34 cellular contexts compared by ENCODE assay signal in genomic region chr12:130385193-130385592, GRCh38. TPM values are rescaled to one million over a fixed set of nuclear protein-coding genes. Genes with fewer than 3 reads are reported as not detected.
"Had no signal": no experiment of that assay in that cellular context is flagged by ENCODE, and none has a peak within 500 bp of the region (broad histone marks: within the 10 kb centered on the region; RNA-seq: fewer than 3 reads in every experiment).

No MANE protein-coding gene starts in this region.

- ATAC-seq: activated CD8-positive, alpha-beta T cell treated with anti-CD3 and anti-CD28 coated beads for 36 hours; activated naive CD4-positive, alpha-beta T cell treated with anti-CD3 and anti-CD28 coated beads, Interleukin-2, amount 50 U/mL, for 72 hours; activated T-cell treated with anti-CD3 and anti-CD28 coated beads, Interleukin-2, amount 50 U/mL, for 4 hours; activated T-cell treated with anti-CD3 and anti-CD28 coated beads, Interleukin-2, amount 50 U/mL, for 72 hours; activated T-helper 17 cell treated with anti-CD3 and anti-CD28 coated beads, Interleukin-2, amount 50 U/mL, for 72 hours; body of pancreas had no signal

- DNase-seq: activated B cell treated with CpG ODN at 0.5 μM for 24 hours; activated CD4-positive, alpha-beta memory T cell treated with anti-CD3 and anti-CD28 coated beads for 36 hours; activated CD4-positive, alpha-beta T cell treated with anti-CD3 and anti-CD28 coated beads for 4 hours; activated CD4-positive, alpha-beta T cell treated with anti-CD3 and anti-CD28 coated beads, Interleukin-2, amount 10 ng/mL, durations not matched to agents 24 days and 14 days; activated CD4-positive, alpha-beta T cell treated with anti-CD3 and anti-CD28 coated beads, Interleukin-2, amount 50 U/mL, for 1 hour; activated CD4-positive, alpha-beta T cell treated with anti-CD3 and anti-CD28 coated beads, Interleukin-2, amount 50 U/mL, for 4 hours; activated CD4-positive, CD25-positive, alpha-beta regulatory T cell treated with anti-CD3 and anti-CD28 coated beads, Interleukin-2, amount 50 U/mL, for 72 hours; activated CD8-positive, alpha-beta memory T cell treated with anti-CD3 and anti-CD28 coated beads, Interleukin-2, amount 50 U/mL, for 4 hours; activated CD8-positive, alpha-beta T cell treated with anti-CD3 and anti-CD28 coated beads for 36 hours; activated effector memory CD4-positive, alpha-beta T cell treated with anti-CD3 and anti-CD28 coated beads, Interleukin-2, amount 50 U/mL, for 16 hours; activated gamma-delta T cell treated with Interleukin-2 at 50 U/mL for 16 hours; activated naive CD4-positive, alpha-beta T cell; activated naive CD4-positive, alpha-beta T cell treated with anti-CD3 and anti-CD28 coated beads for 36 hours; activated naive CD4-positive, alpha-beta T cell treated with anti-CD3 and anti-CD28 coated beads, Interleukin-2, amount 50 U/mL, for 16 hours; activated naive CD8-positive, alpha-beta T cell treated with anti-CD3 and anti-CD28 coated beads for 36 hours; activated T-cell treated with anti-CD3 and anti-CD28 coated beads for 4 hours; activated T-cell treated with anti-CD3 and anti-CD28 coated beads, Interleukin-2, amount 50 U/mL, for 1 hour; activated T-cell treated with anti-CD3 and anti-CD28 coated beads, Interleukin-2, amount 50 U/mL, for 4 hours; activated T-cell treated with anti-CD3 and anti-CD28 coated beads, Interleukin-2, amount 50 U/mL, for 72 hours; adrenal gland; amniotic stem cell; aorta; body of pancreas; brain microvascular endothelial cell; central memory CD4-positive, alpha-beta T cell; T-helper 1 cell; T-helper 2 cell; T-helper 9 cell had no signal

RNA-seq across cellular contexts. Expression of gene PIWIL1, which starts 47.5 kb away (rescaled TPM):
- total RNA-seq: activated B cell treated with CpG ODN at 0.5 μM for 24 hours; activated CD4-positive, alpha-beta memory T cell treated with anti-CD3 and anti-CD28 coated beads for 36 hours; activated CD4-positive, alpha-beta T cell treated with anti-CD3 and anti-CD28 coated beads, Interleukin-2, amount 10 ng/mL, durations not matched to agents 24 days and 14 days; activated CD8-positive, alpha-beta memory T cell treated with anti-CD3 and anti-CD28 coated beads for 36 hours; activated CD8-positive, alpha-beta T cell treated with anti-CD3 and anti-CD28 coated beads for 36 hours; activated naive CD4-positive, alpha-beta T cell treated with anti-CD3 and anti-CD28 coated beads for 36 hours; activated naive CD4-positive, alpha-beta T cell treated with anti-CD3 and anti-CD28 coated beads, Interleukin-2, amount 50 U/mL, for 72 hours; activated naive CD8-positive, alpha-beta T cell treated with anti-CD3 and anti-CD28 coated beads for 36 hours; activated T-cell treated with anti-CD3 and anti-CD28 coated beads, Interleukin-2, amount 50 U/mL, for 4 hours; activated T-cell treated with anti-CD3 and anti-CD28 coated beads, Interleukin-2, amount 50 U/mL, for 72 hours; activated T-helper 1 cell treated with anti-CD3 and anti-CD28 coated beads, Interleukin-12 subunit alpha, Interleukin-12 subunit beta, Interleukin-2, Interleukin-4 antibody, amounts not matched to agents 30 ng/mL and 10 ng/mL and 1 ng/mL, durations not matched to agents 14 hours and 24 hours and 36 hours; activated T-helper 17 cell treated with anti-CD3 and anti-CD28 coated beads, Interleukin-2, amount 50 U/mL, for 72 hours; aorta; astrocyte; body of pancreas; cardiac septum had no signal
